In genomic region chr13:30872195-30872594, GRCh38 we compare ENCODE assay signal across 1 cellular context.
TF ChIP-seq lines count a peak whose summit lies in the region.

No MANE protein-coding gene starts in this region.

TF ChIP-seq in IMR-90, 13 proteins besides CTCF, POLR2A, EP300 and RAD21:
- no peak for TF ChIP-seq ELK1 (IDR thresholded peaks at IDR 0.05; ENCODE audit: borderline replicate concordance, low read depth, low read length)
- no peak for TF ChIP-seq MAZ (IDR thresholded peaks at IDR 0.05; ENCODE audit: borderline replicate concordance, low read depth, low read length)
- no peak for TF ChIP-seq RFX5 (IDR thresholded peaks at IDR 0.05; ENCODE audit: low read depth, low read length)
- no peak for TF ChIP-seq USF2 (IDR thresholded peaks at IDR 0.05; ENCODE audit: low read depth, low read length)
- no peak for TF ChIP-seq CEBPB (IDR thresholded peaks at IDR 0.05; ENCODE audit: low read depth, low read length)
- TF ChIP-seq RCOR1 (IDR thresholded peaks at IDR 0.05; ENCODE audit: insufficient replicate concordance, low read length), result no peak
- no peak for TF ChIP-seq MAFK (IDR thresholded peaks at IDR 0.05; ENCODE audit: low read depth, low read length)
- no peak for TF ChIP-seq BHLHE40 (IDR thresholded peaks at IDR 0.05; ENCODE audit: low read depth, low read length)
- TF ChIP-seq NFE2L2 (IDR thresholded peaks at IDR 0.05; ENCODE audit: low read depth, low read length), result no peak
- TF ChIP-seq SMC3 (IDR thresholded peaks at IDR 0.05; ENCODE audit: low read depth, low read length), result no peak
- no peak for TF ChIP-seq CHD1 (IDR thresholded peaks at IDR 0.05; ENCODE audit: low read depth, low read length)
- no peak for TF ChIP-seq MXI1 (IDR thresholded peaks at IDR 0.05; ENCODE audit: borderline replicate concordance, low read depth, low read length)
- TF ChIP-seq FOS (IDR thresholded peaks at IDR 0.05; ENCODE audit: low read depth, low read length), result no peak
